1 cellular context compared by ENCODE assay signal in the genomic region with DNA sequence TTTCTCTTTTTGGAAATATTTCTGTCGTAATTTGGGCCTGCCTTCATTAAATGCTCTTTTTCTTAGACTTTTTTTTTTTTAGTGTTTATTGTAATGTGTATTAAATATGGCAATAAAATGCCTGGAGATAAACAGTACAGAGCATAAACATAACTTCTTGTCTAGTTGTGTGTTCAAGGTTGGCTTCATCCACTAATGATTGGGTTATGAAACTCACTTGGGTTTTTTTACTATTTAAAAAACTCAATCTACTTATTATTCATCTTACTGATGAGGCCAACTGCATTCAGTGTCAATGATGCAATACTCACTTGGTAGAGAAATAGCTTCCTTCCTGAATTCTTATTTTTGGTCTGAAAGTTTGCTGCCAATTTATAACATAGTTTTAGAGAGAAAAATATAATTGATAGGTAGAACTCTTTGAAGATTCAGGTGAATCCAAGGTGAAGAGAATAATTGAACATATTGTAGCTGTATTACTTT.
TF ChIP-seq lines count a peak whose summit lies in the region.

No MANE protein-coding gene starts in this region.

TF ChIP-seq in SK-N-SH treated with all-trans-retinoic acid at 6 μM for 48 hours, 23 proteins besides CTCF, POLR2A, EP300 and RAD21 (continued from another document):
- TF ChIP-seq OSR1 (CRISPR knock-in tag; IDR thresholded peaks at IDR 0.05) (no peak), ESRRG (CRISPR knock-in tag; IDR thresholded peaks at IDR 0.05) (no peak), BACH2 (CRISPR knock-in tag; IDR thresholded peaks at IDR 0.05; ENCODE audit: borderline replicate concordance) (no peak), RARB (CRISPR knock-in tag; IDR thresholded peaks at IDR 0.05) (no peak), ZFP3 (CRISPR knock-in tag; IDR thresholded peaks at IDR 0.05) (no peak), ZNF70 (CRISPR knock-in tag; IDR thresholded peaks at IDR 0.05) (no peak)
